11 cellular contexts compared by ENCODE assay signal in the genomic region with DNA sequence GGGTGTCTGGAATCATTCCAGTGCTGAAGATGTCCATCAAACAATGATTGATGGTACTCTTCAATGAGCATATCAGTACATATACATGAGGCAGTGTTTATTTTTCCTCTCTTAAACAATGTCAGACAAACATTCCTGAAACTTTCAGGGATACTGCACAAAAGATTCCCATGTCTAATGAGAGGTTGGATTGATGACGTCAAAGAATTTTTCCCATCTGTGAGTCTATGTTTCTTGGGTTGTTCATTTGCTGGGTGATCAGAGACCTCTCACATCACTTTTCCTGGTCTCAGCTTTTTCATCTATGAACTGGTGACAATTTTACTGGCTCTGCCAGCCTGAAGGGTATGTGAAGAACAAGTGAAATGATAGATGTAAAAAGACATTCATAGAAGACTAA.
"Had no signal": no experiment of that assay in that cellular context is flagged by ENCODE, and none has a peak within 500 bp of the region (broad histone marks: within the 10 kb centered on the region; RNA-seq: fewer than 3 reads in every experiment).

No MANE protein-coding gene starts in this region.

- H3K4me1 ChIP-seq: HAP-1 had no signal

- H2AFZ ChIP-seq: GM23248, GM23338 had no signal

- H3K36me3 ChIP-seq: HAP-1 had no signal

- ATAC-seq: GM23338, HCT116 had no signal

- H3K9ac ChIP-seq: GM23248 had no signal

- H3K4me2 ChIP-seq: GM23338 had no signal

- DNase-seq: GM23248, GOT3, H7, H9, HCEC 1CT, HFFc6 had no signal

- H3K27ac ChIP-seq: GM23248 had no signal

- H3K4me3 ChIP-seq: GM23248, GM23338, HAP-1 had no signal

- H3K9me3 ChIP-seq: HAP-1 had no signal

- FAIRE-seq: H1, H54 had no signal
